1 cellular context compared by ENCODE assay signal in the genomic region with DNA sequence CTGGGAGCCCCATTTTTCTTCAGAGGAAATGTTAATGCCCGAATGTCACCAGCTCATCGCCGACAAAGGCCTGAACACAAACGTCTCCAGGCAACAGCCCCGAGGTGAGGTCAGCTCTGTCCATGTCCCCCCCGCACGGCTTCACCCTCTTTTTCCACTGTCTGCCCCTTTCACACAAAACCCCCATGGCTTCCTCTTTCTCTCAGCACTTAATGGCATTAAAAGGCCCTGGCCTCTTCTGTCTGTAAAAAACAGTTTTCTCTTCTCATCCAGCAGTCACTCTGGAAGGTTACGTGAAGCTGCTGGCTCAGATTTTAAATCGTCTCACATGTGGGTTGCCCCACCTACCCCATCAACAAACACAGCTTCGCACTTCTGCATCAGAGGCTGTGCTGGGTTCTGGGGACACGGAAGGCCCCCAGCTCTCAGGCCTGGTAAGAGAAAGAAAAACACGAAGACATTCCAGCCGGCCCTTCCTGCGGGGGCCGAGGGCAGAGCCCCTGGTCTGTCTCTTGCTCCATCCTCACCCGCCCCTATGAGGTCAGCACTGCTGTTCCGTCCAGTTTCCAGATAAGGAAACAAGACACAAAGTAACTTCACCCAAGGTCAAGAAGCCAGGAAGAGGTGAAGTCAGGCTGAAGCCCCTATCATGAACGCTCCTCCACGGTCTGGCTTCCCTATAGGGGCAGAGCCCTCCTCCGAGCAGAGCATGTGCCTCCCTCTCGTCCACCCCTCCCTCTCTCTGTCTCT.
TF ChIP-seq lines count a peak whose summit lies in the region.

No MANE protein-coding gene starts in this region.

TF ChIP-seq in K562, 482 proteins besides CTCF, POLR2A, EP300 and RAD21 (continued from another document and continues in another):
- TF ChIP-seq ZBTB26 (CRISPR knock-in tag; IDR thresholded peaks at IDR 0.05) (no peak), ARID4B (CRISPR knock-in tag; IDR thresholded peaks at IDR 0.05) (no peak), TFE3 (CRISPR knock-in tag; IDR thresholded peaks at IDR 0.05) (no peak), GABPB2 (CRISPR knock-in tag; conservative IDR thresholded peaks at IDR 0.05) (no peak), BHLHE40 (IDR thresholded peaks at IDR 0.05; ENCODE audit: low read length) (peak; percentile 53), WHSC1 (IDR thresholded peaks at IDR 0.05; ENCODE audit: low read length) (no peak), U2AF2 (optimal IDR thresholded peaks at IDR 0.05; ENCODE audit: low read depth, low read length) (no peak), ZEB2 (IDR thresholded peaks at IDR 0.05) (peak; percentile 26; the same call in 1 of the 2 replicates), DNMT1 (IDR thresholded peaks at IDR 0.05) (no peak), ZNF311 (CRISPR knock-in tag; IDR thresholded peaks at IDR 0.05) (no peak), ZKSCAN8 (CRISPR knock-in tag; IDR thresholded peaks at IDR 0.05) (no peak), SAFB (IDR thresholded peaks at IDR 0.05; ENCODE audit: borderline replicate concordance, low read depth, low read length) (no peak), SMARCE1 (IDR thresholded peaks at IDR 0.05) (peak; percentile 77), ZFP36 (IDR thresholded peaks at IDR 0.05; ENCODE audit: low read depth, low read length, partially characterized antibody) (no peak), POLR3A (IDR thresholded peaks at IDR 0.05; ENCODE audit: borderline replicate concordance, extremely low read depth, insufficient read depth, insufficient read length) (no peak), NELFE (IDR thresholded peaks at IDR 0.05; ENCODE audit: insufficient read depth, insufficient read length) (no peak), USF2 (CRISPR knock-in tag; IDR thresholded peaks at IDR 0.05) (no peak), ZNF24 (IDR thresholded peaks at IDR 0.05) (no peak), KLF6 (CRISPR knock-in tag; IDR thresholded peaks at IDR 0.05; ENCODE audit: borderline replicate concordance) (no peak), ZNF586 (CRISPR knock-in tag; conservative IDR thresholded peaks at IDR 0.05) (no peak), ZNF764 (CRISPR knock-in tag; IDR thresholded peaks at IDR 0.05; ENCODE audit: low read depth) (no peak), ZNF277 (CRISPR knock-in tag; IDR thresholded peaks at IDR 0.05; ENCODE audit: borderline replicate concordance) (no peak), GTF2F1 (IDR thresholded peaks at IDR 0.05; ENCODE audit: low read depth, low read length) (no peak), HMG20B (CRISPR knock-in tag; IDR thresholded peaks at IDR 0.05) (no peak), ZNF253 (CRISPR knock-in tag; conservative IDR thresholded peaks at IDR 0.05) (no peak)
- TF ChIP-seq, protein P1, sequence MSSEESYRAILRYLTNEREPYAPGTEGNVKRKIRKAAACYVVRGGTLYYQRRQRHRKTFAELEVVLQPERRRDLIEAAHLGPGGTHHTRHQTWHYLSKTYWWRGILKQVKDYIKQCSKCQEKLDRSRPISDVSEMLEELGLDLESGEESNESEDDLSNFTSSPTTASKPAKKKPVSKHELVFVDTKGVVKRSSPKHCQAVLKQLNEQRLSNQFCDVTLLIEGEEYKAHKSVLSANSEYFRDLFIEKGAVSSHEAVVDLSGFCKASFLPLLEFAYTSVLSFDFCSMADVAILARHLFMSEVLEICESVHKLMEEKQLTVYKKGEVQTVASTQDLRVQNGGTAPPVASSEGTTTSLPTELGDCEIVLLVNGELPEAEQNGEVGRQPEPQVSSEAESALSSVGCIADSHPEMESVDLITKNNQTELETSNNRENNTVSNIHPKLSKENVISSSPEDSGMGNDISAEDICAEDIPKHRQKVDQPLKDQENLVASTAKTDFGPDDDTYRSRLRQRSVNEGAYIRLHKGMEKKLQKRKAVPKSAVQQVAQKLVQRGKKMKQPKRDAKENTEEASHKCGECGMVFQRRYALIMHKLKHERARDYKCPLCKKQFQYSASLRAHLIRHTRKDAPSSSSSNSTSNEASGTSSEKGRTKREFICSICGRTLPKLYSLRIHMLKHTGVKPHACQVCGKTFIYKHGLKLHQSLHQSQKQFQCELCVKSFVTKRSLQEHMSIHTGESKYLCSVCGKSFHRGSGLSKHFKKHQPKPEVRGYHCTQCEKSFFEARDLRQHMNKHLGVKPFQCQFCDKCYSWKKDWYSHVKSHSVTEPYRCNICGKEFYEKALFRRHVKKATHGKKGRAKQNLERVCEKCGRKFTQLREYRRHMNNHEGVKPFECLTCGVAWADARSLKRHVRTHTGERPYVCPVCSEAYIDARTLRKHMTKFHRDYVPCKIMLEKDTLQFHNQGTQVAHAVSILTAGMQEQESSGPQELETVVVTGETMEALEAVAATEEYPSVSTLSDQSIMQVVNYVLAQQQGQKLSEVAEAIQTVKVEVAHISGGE (CRISPR knock-in tag; IDR thresholded peaks at IDR 0.05) = no peak
- TF ChIP-seq, protein P2, sequence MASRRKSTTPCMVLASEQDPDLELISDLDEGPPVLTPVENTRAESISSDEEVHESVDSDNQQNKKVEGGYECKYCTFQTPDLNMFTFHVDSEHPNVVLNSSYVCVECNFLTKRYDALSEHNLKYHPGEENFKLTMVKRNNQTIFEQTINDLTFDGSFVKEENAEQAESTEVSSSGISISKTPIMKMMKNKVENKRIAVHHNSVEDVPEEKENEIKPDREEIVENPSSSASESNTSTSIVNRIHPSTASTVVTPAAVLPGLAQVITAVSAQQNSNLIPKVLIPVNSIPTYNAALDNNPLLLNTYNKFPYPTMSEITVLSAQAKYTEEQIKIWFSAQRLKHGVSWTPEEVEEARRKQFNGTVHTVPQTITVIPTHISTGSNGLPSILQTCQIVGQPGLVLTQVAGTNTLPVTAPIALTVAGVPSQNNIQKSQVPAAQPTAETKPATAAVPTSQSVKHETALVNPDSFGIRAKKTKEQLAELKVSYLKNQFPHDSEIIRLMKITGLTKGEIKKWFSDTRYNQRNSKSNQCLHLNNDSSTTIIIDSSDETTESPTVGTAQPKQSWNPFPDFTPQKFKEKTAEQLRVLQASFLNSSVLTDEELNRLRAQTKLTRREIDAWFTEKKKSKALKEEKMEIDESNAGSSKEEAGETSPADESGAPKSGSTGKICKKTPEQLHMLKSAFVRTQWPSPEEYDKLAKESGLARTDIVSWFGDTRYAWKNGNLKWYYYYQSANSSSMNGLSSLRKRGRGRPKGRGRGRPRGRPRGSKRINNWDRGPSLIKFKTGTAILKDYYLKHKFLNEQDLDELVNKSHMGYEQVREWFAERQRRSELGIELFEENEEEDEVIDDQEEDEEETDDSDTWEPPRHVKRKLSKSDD (conservative IDR thresholded peaks at IDR 0.05; ENCODE audit: low read length) = no peak
- TF ChIP-seq, protein P3, sequence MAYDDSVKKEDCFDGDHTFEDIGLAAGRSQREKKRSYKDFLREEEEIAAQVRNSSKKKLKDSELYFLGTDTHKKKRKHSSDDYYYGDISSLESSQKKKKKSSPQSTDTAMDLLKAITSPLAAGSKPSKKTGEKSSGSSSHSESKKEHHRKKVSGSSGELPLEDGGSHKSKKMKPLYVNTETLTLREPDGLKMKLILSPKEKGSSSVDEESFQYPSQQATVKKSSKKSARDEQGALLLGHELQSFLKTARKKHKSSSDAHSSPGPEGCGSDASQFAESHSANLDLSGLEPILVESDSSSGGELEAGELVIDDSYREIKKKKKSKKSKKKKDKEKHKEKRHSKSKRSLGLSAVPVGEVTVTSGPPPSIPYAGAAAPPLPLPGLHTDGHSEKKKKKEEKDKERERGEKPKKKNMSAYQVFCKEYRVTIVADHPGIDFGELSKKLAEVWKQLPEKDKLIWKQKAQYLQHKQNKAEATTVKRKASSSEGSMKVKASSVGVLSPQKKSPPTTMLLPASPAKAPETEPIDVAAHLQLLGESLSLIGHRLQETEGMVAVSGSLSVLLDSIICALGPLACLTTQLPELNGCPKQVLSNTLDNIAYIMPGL (CRISPR knock-in tag; IDR thresholded peaks at IDR 0.05) = no peak
- TF ChIP-seq, protein P4, sequence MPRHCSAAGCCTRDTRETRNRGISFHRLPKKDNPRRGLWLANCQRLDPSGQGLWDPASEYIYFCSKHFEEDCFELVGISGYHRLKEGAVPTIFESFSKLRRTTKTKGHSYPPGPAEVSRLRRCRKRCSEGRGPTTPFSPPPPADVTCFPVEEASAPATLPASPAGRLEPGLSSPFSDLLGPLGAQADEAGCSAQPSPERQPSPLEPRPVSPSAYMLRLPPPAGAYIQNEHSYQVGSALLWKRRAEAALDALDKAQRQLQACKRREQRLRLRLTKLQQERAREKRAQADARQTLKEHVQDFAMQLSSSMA (CRISPR knock-in tag; IDR thresholded peaks at IDR 0.05) = no peak
- TF ChIP-seq, protein P5, sequence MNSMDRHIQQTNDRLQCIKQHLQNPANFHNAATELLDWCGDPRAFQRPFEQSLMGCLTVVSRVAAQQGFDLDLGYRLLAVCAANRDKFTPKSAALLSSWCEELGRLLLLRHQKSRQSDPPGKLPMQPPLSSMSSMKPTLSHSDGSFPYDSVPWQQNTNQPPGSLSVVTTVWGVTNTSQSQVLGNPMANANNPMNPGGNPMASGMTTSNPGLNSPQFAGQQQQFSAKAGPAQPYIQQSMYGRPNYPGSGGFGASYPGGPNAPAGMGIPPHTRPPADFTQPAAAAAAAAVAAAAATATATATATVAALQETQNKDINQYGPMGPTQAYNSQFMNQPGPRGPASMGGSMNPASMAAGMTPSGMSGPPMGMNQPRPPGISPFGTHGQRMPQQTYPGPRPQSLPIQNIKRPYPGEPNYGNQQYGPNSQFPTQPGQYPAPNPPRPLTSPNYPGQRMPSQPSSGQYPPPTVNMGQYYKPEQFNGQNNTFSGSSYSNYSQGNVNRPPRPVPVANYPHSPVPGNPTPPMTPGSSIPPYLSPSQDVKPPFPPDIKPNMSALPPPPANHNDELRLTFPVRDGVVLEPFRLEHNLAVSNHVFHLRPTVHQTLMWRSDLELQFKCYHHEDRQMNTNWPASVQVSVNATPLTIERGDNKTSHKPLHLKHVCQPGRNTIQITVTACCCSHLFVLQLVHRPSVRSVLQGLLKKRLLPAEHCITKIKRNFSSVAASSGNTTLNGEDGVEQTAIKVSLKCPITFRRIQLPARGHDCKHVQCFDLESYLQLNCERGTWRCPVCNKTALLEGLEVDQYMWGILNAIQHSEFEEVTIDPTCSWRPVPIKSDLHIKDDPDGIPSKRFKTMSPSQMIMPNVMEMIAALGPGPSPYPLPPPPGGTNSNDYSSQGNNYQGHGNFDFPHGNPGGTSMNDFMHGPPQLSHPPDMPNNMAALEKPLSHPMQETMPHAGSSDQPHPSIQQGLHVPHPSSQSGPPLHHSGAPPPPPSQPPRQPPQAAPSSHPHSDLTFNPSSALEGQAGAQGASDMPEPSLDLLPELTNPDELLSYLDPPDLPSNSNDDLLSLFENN (IDR thresholded peaks at IDR 0.05; ENCODE audit: low read depth in 2 of 2, low read length in 2 of 2) = peak in 1 of 2 experiments; percentile 49; a peak in 1 of 4 replicates
